11 cellular contexts compared by ENCODE assay signal in the genomic region with DNA sequence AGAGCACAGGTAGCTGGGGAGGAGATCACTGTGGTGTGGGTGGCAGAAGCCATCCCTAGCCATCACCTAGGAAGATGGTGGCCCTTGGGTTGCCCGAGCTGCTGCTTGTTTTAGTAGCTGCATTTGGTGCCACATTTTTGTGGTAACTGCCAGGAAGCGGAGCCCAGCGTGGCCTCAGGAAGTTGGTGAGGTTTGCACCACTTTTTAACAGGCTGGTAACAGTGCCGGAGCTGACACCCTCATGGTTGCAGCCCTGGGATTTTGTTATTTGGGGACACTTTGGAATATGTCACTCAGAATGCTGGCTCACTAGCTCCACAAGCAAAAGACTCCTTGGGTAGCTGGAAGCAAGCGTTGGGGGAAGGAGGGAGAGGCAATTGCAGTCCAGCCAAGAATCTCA. TPM values are rescaled to one million over a fixed set of nuclear protein-coding genes. Genes with fewer than 3 reads are reported as not detected.
DNase-seq lines count a peak whose midpoint lies in the region; ATAC-seq, FAIRE-seq and TF ChIP-seq lines count a peak whose summit lies in the region.
"Had no signal": no experiment of that assay in that cellular context is flagged by ENCODE, and none has a peak within 500 bp of the region (broad histone marks: within the 10 kb centered on the region; RNA-seq: fewer than 3 reads in every experiment).

No MANE protein-coding gene starts in this region.

- peak overlapping the region; percentile 62 to 70 (median 68) for H3K4me3 Mint-ChIP-seq in T-cell

- DNase-seq in HL-60 (ENCODE audit: low read depth in 1 of 2, low spot score in 1 of 2) (peak in 1 of 2 experiments; percentile 82), T-cell (peak in 25 of 34 experiments; percentile 19 to 54 (median 42)), NCI-H2029 (lab: John Stamatoyannopoulos, UW) (no peak), GM12892 (ENCODE audit: insufficient read length) (no peak)
- no peak for DNase-seq in stimulated activated CD4-positive, alpha-beta T cell treated with anti-CD3 and anti-CD28 coated beads, Interleukin-4, amount 100 ng/mL, for 1 hour
- no peak for DNase-seq in stimulated activated CD4-positive, alpha-beta T cell treated with anti-CD3 and anti-CD28 coated beads, Interleukin-2, amount 100 ng/mL, for 24 hours
- DNase-seq: left colon had no signal

- H3K9me3 ChIP-seq in gastroesophageal sphincter = no peaks in the 10 kb centered on the region

- ATAC-seq in T-cell (replicated peaks in 1 of 4) = peak; percentile 64 to 80 (median 73)
- no peak for ATAC-seq in gastroesophageal sphincter

- TF ChIP-seq CTCF in HL-60 (IDR thresholded peaks at IDR 0.05; ENCODE audit: insufficient read depth, low read length) (no peak), gastroesophageal sphincter (IDR thresholded peaks at IDR 0.05) (no peak)

- H3K27me3 ChIP-seq in HL-60 (ENCODE audit: insufficient read depth, poor library complexity, severe bottlenecking) (no peaks in the 10 kb centered on the region), gastroesophageal sphincter (no peaks in the 10 kb centered on the region)

- CTCF ChIA-PET in T-cell (lab: Charles Lee) = interaction anchor here (0.5 to 1.9 kb wide), 3 partner anchors 35 to 556 kb away, joined by 4 to 6 read pairs (median 5); no protein-coding TSS in a partner anchor

- H3K27me3 Mint-ChIP-seq in T-cell = peaks cover 0 to 3% of the 10 kb centered on the region in 2 donors

- peak overlapping the region; percentile 78 to 81 for H3K27ac Mint-ChIP-seq in T-cell

- TF ChIP-seq POLR2A in gastroesophageal sphincter (IDR thresholded peaks at IDR 0.05) = no peak
- TF ChIP-seq POLR2A in GM12892 (IDR thresholded peaks at IDR 0.05; ENCODE audit: low read depth, low read length) = no peak

- H3K4me1 Mint-ChIP-seq in T-cell = peaks cover 70 to 81% (median 76%) of the 10 kb centered on the region in 3 donors

- no peaks in the 10 kb centered on the region for H3K9me3 Mint-ChIP-seq in T-cell

- no peaks in the 10 kb centered on the region for H3K36me3 ChIP-seq in gastroesophageal sphincter

- no peak for TF ChIP-seq EP300 in gastroesophageal sphincter (IDR thresholded peaks at IDR 0.05)

- H3K27ac ChIP-seq in HL-60 (replicated peaks) (peak overlapping the region; percentile 76), gastroesophageal sphincter (peak overlapping the region; percentile 95 to 97 (median 96)), skin epidermis (peak overlapping the region in 20 of 21 experiments; percentile 12 to 99 (median 67))

- whole genome bisulfite sequencing in gastroesophageal sphincter (ENCODE audit: low coverage in 1 of 2), 2 donors = 63% methylated on average over 1 of the region's 5 CpGs; no CpG with 5 or more reads in 1 of the 2 donors

- H3K4me1 ChIP-seq in gastroesophageal sphincter = peaks cover 39 to 96% (median 63%) of the 10 kb centered on the region in 3 donors

- POLR2A ChIA-PET in T-cell (lab: Charles Lee) = interaction anchor here in 1 of 2 donors (0.6 kb wide), 1 partner anchor 295 kb away, joined by 3 read pairs; no protein-coding TSS in a partner anchor

- no peak for FAIRE-seq in GM12892 (lab: Jason Lieb, UNC)
- FAIRE-seq: bronchial epithelial cell had no signal

- H3K36me3 Mint-ChIP-seq in T-cell = peaks cover 8% of the 10 kb centered on the region

- H3K4me3 ChIP-seq in HL-60 (replicated peaks; ENCODE audit: insufficient read depth, low read length) (no peak overlapping the region), gastroesophageal sphincter (no peak overlapping the region), skin epidermis (no peak overlapping the region)

RNA-seq across cellular contexts. Expression of a gene that starts 22.1 kb away (rescaled TPM):
- total RNA-seq in T-cell (100 to 1,000 TPM in 4 of 5 donors, 10 to 100 TPM in 1; 100.0 to 201 (median 175) TPM), gastroesophageal sphincter (100 to 1,000 TPM; 337 to 938 (median 507) TPM)
- 113 TPM for polyA plus RNA-seq in GM12892 (2012; ENCODE audit: missing spikeins)

RNA-seq across cellular contexts. Expression of a gene that starts 50.5 kb away (rescaled TPM):
- total RNA-seq in T-cell (100 to 1,000 TPM; 317 to 352 (median 319) TPM), gastroesophageal sphincter (100 to 1,000 TPM; 392 to 489 (median 414) TPM)
- polyA plus RNA-seq in GM12892 (2012; ENCODE audit: missing spikeins) = 279 TPM

RNA-seq across cellular contexts. Expression of a gene that starts 51.8 kb away (rescaled TPM):
- 100 to 1,000 TPM; 243 to 417 (median 329) TPM for total RNA-seq in T-cell
- total RNA-seq in gastroesophageal sphincter = 10 to 100 TPM in 1 of 4 donors, 1 to 10 TPM in 2, under 1 TPM in 1; 0.62 to 16.1 (median 3.1) TPM
- polyA plus RNA-seq in GM12892 (2012; ENCODE audit: missing spikeins) = 105 TPM
- total RNA-seq: bronchial epithelial cell, RPMI7951 had no signal

Comparison
In these comparisons a context has a peak if more than half of its experiments do, and no peak if none do; other contexts are left out.
1. DNase-seq: peak in T-cell (25 of 34); none in NCI-H2029 (single experiment), GM12892 (single experiment), stimulated activated CD4-positive, alpha-beta T cell treated with anti-CD3 and anti-CD28 coated beads, Interleukin-4, amount 100 ng/mL, for 1 hour (single experiment) and stimulated activated CD4-positive, alpha-beta T cell treated with anti-CD3 and anti-CD28 coated beads, Interleukin-2, amount 100 ng/mL, for 24 hours (0 of 2).
2. RNA of a gene that starts 51.8 kb away (total RNA-seq): 243 to 417 TPM in T-cell; 0.62 to 16.1 TPM in gastroesophageal sphincter; every median in the first group is over 10 times any median in the second.
3. Peak in every context shown above with its lines, with median percentiles within 50 percentile points of each other: H3K27ac ChIP-seq.